In genomic region chrY:17871194-17871903, GRCh38 we compare ENCODE assay signal across 5 cellular contexts. TPM values are rescaled to one million over a fixed set of nuclear protein-coding genes. Genes with fewer than 3 reads are reported as not detected.
"Had no signal": no experiment of that assay in that cellular context is flagged by ENCODE, and none has a peak within 500 bp of the region (broad histone marks: within the 10 kb centered on the region; RNA-seq: fewer than 3 reads in every experiment).

No MANE protein-coding gene starts in this region.

RNA-seq across cellular contexts. Expression of gene CDY2B, which starts 8.7 kb away (rescaled TPM):
- total RNA-seq: GM23248, H4, H7, HT-29, IMR-90 had no signal
- polyA plus RNA-seq: GM23248, IMR-90 had no signal
